Comparison of ENCODE assay signal across 23 cellular contexts in the genomic region with DNA sequence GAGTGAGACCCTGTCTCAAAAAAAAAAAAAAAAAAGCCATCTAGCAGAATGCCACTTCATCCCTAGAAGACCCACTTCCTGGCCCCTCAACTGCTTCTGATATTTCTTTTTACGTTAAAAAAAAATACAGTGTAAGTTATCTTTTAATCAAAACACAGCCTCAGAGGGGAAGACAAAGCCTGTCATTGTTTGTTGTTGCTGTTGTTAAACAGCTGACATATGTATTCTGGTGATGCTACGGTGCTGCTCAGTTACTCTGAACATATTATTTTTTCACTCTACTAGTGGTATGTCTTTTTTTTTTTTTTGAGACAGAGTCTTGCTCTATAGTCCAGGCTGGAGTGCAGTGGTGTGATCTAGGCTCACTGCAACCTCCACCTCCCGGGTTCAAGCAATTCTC.
"Had no signal": no experiment of that assay in that cellular context is flagged by ENCODE, and none has a peak within 500 bp of the region (broad histone marks: within the 10 kb centered on the region; RNA-seq: fewer than 3 reads in every experiment).

No MANE protein-coding gene starts in this region.

- H3K27ac ChIP-seq: cardiac muscle cell had no signal

- DNase-seq: activated CD4-positive, alpha-beta memory T cell treated with anti-CD3 and anti-CD28 coated beads for 36 hours; activated CD4-positive, alpha-beta T cell treated with anti-CD3 and anti-CD28 coated beads for 1 hour; activated CD4-positive, alpha-beta T cell treated with anti-CD3 and anti-CD28 coated beads, Interleukin-2, amount 10 ng/mL, durations not matched to agents 24 days and 14 days; activated CD8-positive, alpha-beta memory T cell treated with anti-CD3 and anti-CD28 coated beads, Interleukin-2, amount 50 U/mL, for 4 hours; activated gamma-delta T cell treated with Interleukin-2 at 50 U/mL for 16 hours; activated naive CD4-positive, alpha-beta T cell treated with anti-CD3 and anti-CD28 coated beads, Interleukin-2, amount 10 ng/mL, durations not matched to agents 7 days and 5 days; activated naive CD8-positive, alpha-beta T cell treated with anti-CD3 and anti-CD28 coated beads for 36 hours; activated T-cell treated with anti-CD3 and anti-CD28 coated beads, Interleukin-2, amount 50 U/mL, for 72 hours; brain microvascular endothelial cell; KG1; NCI-H1092; NCI-H1417; NCI-H1930; NCI-H345; NCI-H510A; NCI-H526 treated with DMSO at 0.1 percent for 48 hours; NK-92 treated with Interleukin-12 subunit alpha and Interleukin-12 subunit beta, amount 100 ng/mL, for 24 hours; RPMI8226; SK-N-SH had no signal

- ATAC-seq: activated T-cell treated with anti-CD3 and anti-CD28 coated beads, Interleukin-2, amount 50 U/mL, for 72 hours; Panc1; Right ventricle myocardium inferior; WTC11 had no signal

- H3K9me3 ChIP-seq: SK-N-SH had no signal

- H3K36me3 ChIP-seq: brain microvascular endothelial cell, cardiac muscle cell had no signal
